26 cellular contexts compared by ENCODE assay signal in the genomic region with DNA sequence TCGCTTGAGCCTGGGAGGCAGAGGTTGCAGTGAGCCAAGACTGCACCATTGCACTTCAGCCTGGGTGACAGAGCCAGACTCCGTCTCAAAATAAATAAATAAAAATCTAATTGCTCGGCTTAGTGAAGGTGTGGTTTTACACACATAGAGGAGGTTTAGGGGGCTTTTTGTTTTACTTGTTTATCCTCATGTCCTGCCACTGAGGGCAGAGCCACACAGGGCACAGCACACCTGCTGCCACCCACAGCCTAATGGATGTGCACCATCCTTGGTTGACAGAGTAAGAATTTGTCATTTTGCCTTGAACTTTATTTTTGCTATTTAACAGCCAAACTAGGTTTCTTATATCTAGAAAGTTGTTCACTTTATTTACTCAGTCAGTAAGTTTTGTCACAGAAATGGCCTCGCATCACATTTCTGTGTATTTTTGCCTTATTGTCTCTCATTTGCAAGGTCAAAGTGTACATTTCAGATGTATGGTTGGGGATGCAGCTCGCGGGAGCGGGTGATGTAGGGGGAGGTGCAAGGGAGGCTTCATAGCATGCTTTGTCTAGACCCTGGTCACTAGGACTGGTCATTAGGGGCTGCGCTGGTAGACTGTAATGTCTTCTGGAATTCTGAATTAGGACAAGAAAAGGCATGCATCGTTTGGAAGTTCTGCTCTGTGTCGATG.
DNase-seq lines count a peak whose midpoint lies in the region; ATAC-seq, FAIRE-seq and TF ChIP-seq lines count a peak whose summit lies in the region.
"Had no signal": no experiment of that assay in that cellular context is flagged by ENCODE, and none has a peak within 500 bp of the region (broad histone marks: within the 10 kb centered on the region; RNA-seq: fewer than 3 reads in every experiment).

No MANE protein-coding gene starts in this region.

- no peak overlapping the region for H2BK15ac ChIP-seq in IMR-90 (ENCODE audit: low read depth, low read length)

- H3K9ac ChIP-seq in HepG2 (ENCODE audit: insufficient read depth, low read depth, low read length) (no peak overlapping the region), IMR-90 (ENCODE audit: low read depth, low read length) (no peak overlapping the region)
- H3K9ac ChIP-seq: BLaER1 had no signal

- TF ChIP-seq POLR2A in HepG2 (IDR thresholded peaks at IDR 0.05; ENCODE audit: insufficient read depth in 1 of 2, low read depth in 2 of 2, low read length in 2 of 2) (no peak), right lobe of liver (IDR thresholded peaks at IDR 0.05) (no peak), IMR-90 (IDR thresholded peaks at IDR 0.05; ENCODE audit: low read depth, low read length) (no peak)

- no peak overlapping the region for H2BK20ac ChIP-seq in IMR-90 (ENCODE audit: low read depth, low read length)

- H3K9me3 Mint-ChIP-seq in HFFc6, result no peaks in the 10 kb centered on the region
- H3K9me3 Mint-ChIP-seq: CD4-positive, alpha-beta memory T cell; CD4-positive, CD25-positive, alpha-beta regulatory T cell; CD8-positive, alpha-beta memory T cell had no signal

- no peak overlapping the region for H3K4me3 ChIP-seq in HepG2 (replicated peaks in 1 of 3; ENCODE audit: insufficient read depth in 1 of 3, low read depth in 2 of 3, low read length in 3 of 3)
- H3K4me3 ChIP-seq in right lobe of liver, result no peak overlapping the region
- H3K4me3 ChIP-seq in IMR-90 (ENCODE audit: insufficient read depth, low read depth, low read length), result no peak overlapping the region
- H3K4me3 ChIP-seq: BLaER1, GM12878 had no signal

- no peak overlapping the region for H3K4me3 Mint-ChIP-seq in HFFc6
- H3K4me3 Mint-ChIP-seq: CD14-positive monocyte; CD4-positive, alpha-beta memory T cell; CD4-positive, CD25-positive, alpha-beta regulatory T cell; CD8-positive, alpha-beta memory T cell had no signal

- no peak overlapping the region for H2AFZ ChIP-seq in HepG2 (ENCODE audit: low read length)
- no peak overlapping the region for H2AFZ ChIP-seq in IMR-90 (replicated peaks; ENCODE audit: low read length, poor library complexity)

- H3K27me3 ChIP-seq in HepG2 (ENCODE audit: control insufficient read depth in 1 of 2, insufficient read depth in 2 of 2, low read length in 2 of 2) (no peaks in the 10 kb centered on the region), right lobe of liver (no peaks in the 10 kb centered on the region), IMR-90 (ENCODE audit: control insufficient read depth, insufficient read depth, low read length) (no peaks in the 10 kb centered on the region)
- H3K27me3 ChIP-seq: BLaER1 had no signal

- H3K4me1 Mint-ChIP-seq in HFFc6 (ENCODE audit: low read depth), result peaks cover 30% of the 10 kb centered on the region
- H3K4me1 Mint-ChIP-seq: CD4-positive, CD25-positive, alpha-beta regulatory T cell had no signal

- H4K91ac ChIP-seq in IMR-90 (ENCODE audit: insufficient read depth, low read depth, low read length), result no peak overlapping the region

- H4K20me1 ChIP-seq in HepG2 (ENCODE audit: insufficient read depth, low read length) (no peaks in the 10 kb centered on the region), IMR-90 (ENCODE audit: insufficient read depth, low read length) (peaks cover 40% of the 10 kb centered on the region; the same call in 1 of the 2 replicates)
- H4K20me1 ChIP-seq: BLaER1 had no signal

- 45% methylated on average over 10 of the region's 10 CpGs for WGBS in HepG2 (ENCODE audit: low lambda C conversion rate)
- WGBS in right lobe of liver (ENCODE audit: insufficient coverage, low coverage, low lambda C conversion rate, missing lambda C conversion rate), result 95% methylated on average over 9 of the region's 10 CpGs
- 100% methylated on average over 1 of the region's 10 CpGs; no CpG with 5 or more reads in 1 of the 2 experiments for WGBS in IMR-90 (ENCODE audit: extremely low coverage in 2 of 2, insufficient read length in 1 of 2), 2 experiments

- no peak overlapping the region for H3K14ac ChIP-seq in IMR-90 (replicated peaks; ENCODE audit: low read depth, low read length)

- intact Hi-C loops in HepG2 (cut with micrococcal nuclease; ENCODE audit: unreplicated experiment) (no loop called here), right lobe of liver (cut with DNase I) (loop anchor here in 1 of 2 donors (10.0 kb wide), 1 partner anchor 285 kb away; no protein-coding TSS in a partner anchor), IMR-90 (cut with micrococcal nuclease) (no loop called here)

- H4K5ac ChIP-seq in IMR-90 (ENCODE audit: low read depth, low read length), result no peak overlapping the region

- POLR2A ChIA-PET in HepG2 (lab: Yijun Ruan, JAX), result no interaction called here
- POLR2A ChIA-PET in IMR-90 (lab: Charles Lee; ENCODE audit: unreplicated experiment), result no interaction called here

- H3K27ac Mint-ChIP-seq in HFFc6, result no peak overlapping the region
- H3K27ac Mint-ChIP-seq: CD4-positive, alpha-beta memory T cell; CD4-positive, CD25-positive, alpha-beta regulatory T cell; CD8-positive, alpha-beta memory T cell had no signal

- dilution Hi-C loops in IMR-90 (cut with HindIII; ENCODE audit: low sequenced_read_pairs, unreplicated experiment), result no loop called here

- H3K4me2 ChIP-seq in HepG2 (ENCODE audit: low read depth, low read length) (peak overlapping the region; percentile 0; the same call in 1 of the 2 replicates), IMR-90 (ENCODE audit: low read depth, low read length) (no peak overlapping the region)
- H3K4me2 ChIP-seq: BLaER1 had no signal

- ATAC-seq in HepG2 (peak; percentile 56), right lobe of liver (no peak), IMR-90 (ENCODE audit: low read depth) (no peak)
- ATAC-seq: GM12878 had no signal

- H3K4ac ChIP-seq in IMR-90 (ENCODE audit: low read depth, low read length), result no peak overlapping the region

- peaks cover 3% of the 10 kb centered on the region for H3K27me3 Mint-ChIP-seq in HFFc6 (ENCODE audit: insufficient read depth)

- in situ Hi-C loops in HepG2 (cut with HindIII; ENCODE audit: extremely low pct_ligation_motif_present, low pct_unique_long_range_greater_than_20kb), result no loop called here
- in situ Hi-C loops in IMR-90 (cut with MboI; ENCODE audit: low sequenced_read_pairs), result no loop called here

- H3K18ac ChIP-seq in IMR-90 (ENCODE audit: low read depth, low read length), result no peak overlapping the region

- peak overlapping the region; percentile 56; the same call in 1 of the 2 replicates for H2AK5ac ChIP-seq in IMR-90 (ENCODE audit: low read depth, low read length)

- no TSS peak for BruUV-seq in HepG2 (replicated peaks; lab: Mats Ljungman, UMichigan)
- BruUV-seq in IMR-90 (replicated peaks; lab: Mats Ljungman, UMichigan), result no TSS peak

- peaks cover 31% of the 10 kb centered on the region for H3K9me1 ChIP-seq in IMR-90 (ENCODE audit: insufficient read depth, low read length)

- no peak overlapping the region for H4K8ac ChIP-seq in IMR-90 (ENCODE audit: low read depth in 2 of 2, low read length in 2 of 2)

- H2BK120ac ChIP-seq in IMR-90 (ENCODE audit: low read depth, low read length), result no peak overlapping the region

- H3K4me1 ChIP-seq in HepG2 (ENCODE audit: insufficient read depth, low read length) (peaks cover 36% of the 10 kb centered on the region), right lobe of liver (peaks cover 0 to 15% (median 4%) of the 10 kb centered on the region in 4 donors), IMR-90 (ENCODE audit: control insufficient read depth, insufficient read depth, low read length) (peaks cover 9% of the 10 kb centered on the region)
- H3K4me1 ChIP-seq: BE2C had no signal

- peak; percentile 47 for FAIRE-seq in HepG2 (lab: Jason Lieb, UNC)
- FAIRE-seq: A204.1, GM12878, GM12892, GM18507 had no signal

- H3K27ac ChIP-seq in HepG2 (ENCODE audit: extremely low read length, insufficient read depth, low read length), result no peak overlapping the region
- H3K27ac ChIP-seq in right lobe of liver, result no peak overlapping the region
- H3K27ac ChIP-seq in IMR-90 (ENCODE audit: insufficient read depth, low read length), result no peak overlapping the region
- H3K27ac ChIP-seq: BLaER1 had no signal

- H3K36me3 Mint-ChIP-seq in HFFc6 (ENCODE audit: low read depth), result no peaks in the 10 kb centered on the region
- H3K36me3 Mint-ChIP-seq: CD4-positive, alpha-beta memory T cell; CD4-positive, CD25-positive, alpha-beta regulatory T cell; CD8-positive, alpha-beta memory T cell had no signal

- H3K56ac ChIP-seq in IMR-90 (ENCODE audit: extremely low read depth, insufficient read depth, low read length), result no peak overlapping the region

- peaks cover 34 to 77% of the 10 kb centered on the region in 2 experiments for H3K79me1 ChIP-seq in IMR-90 (ENCODE audit: low read depth in 1 of 2, low read length in 2 of 2)

- no peaks in the 10 kb centered on the region for H3K36me3 ChIP-seq in HepG2 (replicated peaks in 1 of 2; ENCODE audit: control insufficient read depth in 1 of 2, insufficient read depth in 2 of 2, low read length in 2 of 2)
- H3K36me3 ChIP-seq in right lobe of liver, result peaks cover 0 to 4% (median 0%) of the 10 kb centered on the region in 4 donors
- H3K36me3 ChIP-seq in IMR-90 (ENCODE audit: control insufficient read depth, insufficient read depth, low read length), result peaks cover 17% of the 10 kb centered on the region
- H3K36me3 ChIP-seq: BE2C, BLaER1 had no signal

- H3K9me3 ChIP-seq in HepG2 (ENCODE audit: low read length), result no peaks in the 10 kb centered on the region
- no peaks in the 10 kb centered on the region for H3K9me3 ChIP-seq in right lobe of liver
- H3K9me3 ChIP-seq in IMR-90 (ENCODE audit: control insufficient read depth, insufficient read depth, low read length), result no peaks in the 10 kb centered on the region
- H3K9me3 ChIP-seq: BE2C, BLaER1 had no signal

- no peak overlapping the region for H3K23ac ChIP-seq in IMR-90 (ENCODE audit: low read depth, low read length)

- no peak overlapping the region for H2AK9ac ChIP-seq in IMR-90 (replicated peaks; ENCODE audit: low read depth, low read length, poor library complexity)

- H2BK5ac ChIP-seq in IMR-90 (ENCODE audit: low read depth, low read length, poor library complexity, severe bottlenecking), result no peak overlapping the region

- TF ChIP-seq EP300 in HepG2 (IDR thresholded peaks at IDR 0.05; ENCODE audit: low read depth in 2 of 2, low read length in 2 of 2) (0 out of 4 replicates have a peak, but pooled peaks of 1 of the 2 experiments have one; percentile 27), HepG2 (CRISPR knock-in tag; IDR thresholded peaks at IDR 0.05; ENCODE audit: borderline replicate concordance) (no peak)

- CTCF ChIA-PET in HepG2 (lab: Yijun Ruan, JAX; ENCODE audit: low intra/inter-chr PET ratio, low total read pairs) (no interaction called here), IMR-90 (lab: Yijun Ruan, JAX) (no interaction called here)

- DNase-seq in HepG2 (ENCODE audit: low spot score) (no peak), right lobe of liver (no peak), IMR-90 (no peak), HFFc6 (no peak), HT-29 (ENCODE audit: low spot score) (no peak)
- DNase-seq: 8988T; ACHN; BE2C; C1 segment of cervical spinal cord; CD4-positive, alpha-beta memory T cell; CD4-positive, CD25-positive, alpha-beta regulatory T cell; CD8-positive, alpha-beta memory T cell; COR-L47; DMS 273 treated with DMSO at 0.1 percent for 48 hours; DMS153; DMS53; DMS79; DND-41; EL; GDM1 had no signal

- TF ChIP-seq CTCF in HepG2 (CRISPR knock-in tag; IDR thresholded peaks at IDR 0.05) (no peak), right lobe of liver (IDR thresholded peaks at IDR 0.05) (no peak), IMR-90 (conservative IDR thresholded peaks at IDR 0.05; ENCODE audit: low read depth, low read length) (no peak), HFFc6 (IDR thresholded peaks at IDR 0.05) (no peak)

- TF ChIP-seq RAD21 in HepG2 (CRISPR knock-in tag; IDR thresholded peaks at IDR 0.05) (no peak), IMR-90 (IDR thresholded peaks at IDR 0.05; ENCODE audit: low read length) (no peak)

- no peaks in the 10 kb centered on the region for H3K79me2 ChIP-seq in HepG2 (ENCODE audit: insufficient read depth, low read length)
